In genomic region chr19:54696766-54697165, GRCh38 we compare ENCODE assay signal across 24 cellular contexts. TPM values are rescaled to one million over a fixed set of nuclear protein-coding genes. Genes with fewer than 3 reads are reported as not detected.
"Had no signal": no experiment of that assay in that cellular context is flagged by ENCODE, and none has a peak within 500 bp of the region (broad histone marks: within the 10 kb centered on the region; RNA-seq: fewer than 3 reads in every experiment).

No MANE protein-coding gene starts in this region.

- ATAC-seq: T-cell had no signal

- H3K9me3 ChIP-seq: SK-N-SH had no signal

- H3K4me2 ChIP-seq: SK-N-SH had no signal

- DNase-seq: KBM-7, NCI-H1092, NCI-H1105 treated with DMSO at 0.1 percent for 48 hours, NCI-H1417 treated with DMSO at 0.1 percent for 48 hours, NCI-H146, NCI-H1694 treated with DMSO at 0.1 percent for 48 hours, NCI-H1930, NCI-H2081, NCI-H2107, NCI-H2227 treated with DMSO at 0.1 percent for 48 hours, NCI-H524, NCI-H526 treated with DMSO at 0.1 percent for 48 hours, NCI-H748 treated with DMSO at 0.1 percent for 48 hours, SHP77, SK-N-SH, SW 1271, T-cell had no signal

- H3K9me2 ChIP-seq: SK-N-SH had no signal

- H3K9ac ChIP-seq: SK-N-SH had no signal

- H3K27ac ChIP-seq: HL-60, RWPE1 had no signal

- H3K36me3 Mint-ChIP-seq: T-cell had no signal

- H3K4me3 Mint-ChIP-seq: IgD-negative memory B cell, T-cell had no signal

- H3K27ac Mint-ChIP-seq: IgD-negative memory B cell, T-cell had no signal

RNA-seq across cellular contexts. Expression of gene KIR3DL3, which starts 27.5 kb away (rescaled TPM):
- total RNA-seq: LHCN-M2, MCF 10A, NCI-H460, SK-MEL-5, T-cell had no signal

RNA-seq across cellular contexts. Expression of gene LILRB4, which starts 34.0 kb away (rescaled TPM):
- total RNA-seq: LHCN-M2, MCF 10A, NCI-H460, SK-MEL-5 had no signal

RNA-seq across cellular contexts. Expression of gene KIR2DL3, which starts 41.5 kb away (rescaled TPM):
- total RNA-seq: LHCN-M2, MCF 10A, NCI-H460, SK-MEL-5 had no signal
